8 cellular contexts compared by ENCODE assay signal in the genomic region with DNA sequence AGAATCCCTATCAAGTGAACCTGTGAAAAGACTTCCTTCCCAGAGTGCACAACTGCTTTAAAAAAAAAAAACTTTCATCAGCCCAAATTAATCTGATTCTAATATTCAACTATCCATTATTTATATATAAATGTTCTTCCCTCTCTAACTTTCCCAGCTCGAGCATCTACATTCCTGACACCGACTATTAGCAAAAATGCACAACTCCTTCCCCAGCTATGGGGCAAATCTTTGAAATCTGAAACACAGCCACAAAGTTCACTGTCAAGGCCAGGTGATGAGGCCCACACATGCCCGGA. TPM values are rescaled to one million over a fixed set of nuclear protein-coding genes. Genes with fewer than 3 reads are reported as not detected.
DNase-seq lines count a peak whose midpoint lies in the region; ATAC-seq and TF ChIP-seq lines count a peak whose summit lies in the region.

No MANE protein-coding gene starts in this region.

- H3K27ac ChIP-seq in HUES64 (ENCODE audit: low read depth, low read length): no peak overlapping the region; the same call in 1 of the 2 replicates

- DNase-seq in AG09309 (ENCODE audit: low read depth): no peak
- no peak for DNase-seq in central memory CD8-positive, alpha-beta T cell (ENCODE audit: low spot score in 2 of 2)
- DNase-seq in naive B cell: no peak
- DNase-seq in GM19238 (ENCODE audit: insufficient read length, low spot score): no peak

- H3K9me3 Mint-ChIP-seq in central memory CD8-positive, alpha-beta T cell: no peaks in the 10 kb centered on the region
- no peaks in the 10 kb centered on the region for H3K9me3 Mint-ChIP-seq in naive B cell

- H3K9ac ChIP-seq in HUES64 (ENCODE audit: low read depth, low read length): peak overlapping the region; percentile 71

- H3K4me3 Mint-ChIP-seq in central memory CD8-positive, alpha-beta T cell: peak overlapping the region; percentile 98
- H3K4me3 Mint-ChIP-seq in naive B cell: peak overlapping the region; percentile 96 to 99 (median 98)

- no peaks in the 10 kb centered on the region for H3K27me3 Mint-ChIP-seq in central memory CD8-positive, alpha-beta T cell
- H3K27me3 Mint-ChIP-seq in naive B cell: no peaks in the 10 kb centered on the region

- peak overlapping the region; percentile 97 for H3K27ac Mint-ChIP-seq in central memory CD8-positive, alpha-beta T cell (ENCODE audit: low read depth)
- H3K27ac Mint-ChIP-seq in naive B cell: peak overlapping the region; percentile 96 to 98 (median 98)

- H3K36me3 ChIP-seq in HUES64 (ENCODE audit: insufficient read depth, low read length): no peaks in the 10 kb centered on the region

- WGBS in HUES64: 11% methylated on average over 3 of the region's 3 CpGs

- no peak for ATAC-seq in central memory CD8-positive, alpha-beta T cell (replicated peaks; ENCODE audit: extremely low read depth, poor library complexity, severe bottlenecking)
- ATAC-seq in naive B cell (ENCODE audit: low read depth in 2 of 2) (no peak), GM18520 (IDR thresholded peaks at IDR 0.05; ENCODE audit: unreplicated experiment) (no peak), GM19452 (IDR thresholded peaks at IDR 0.05; ENCODE audit: unreplicated experiment) (no peak), GM19328 (IDR thresholded peaks at IDR 0.05; ENCODE audit: unreplicated experiment) (no peak)

- H3K9me3 ChIP-seq in HUES64 (ENCODE audit: insufficient read depth, low read depth, low read length): no peaks in the 10 kb centered on the region

- TF ChIP-seq CTCF in AG09309 (IDR thresholded peaks at IDR 0.05; ENCODE audit: control insufficient read depth, insufficient read depth, low read depth, low read length, missing control alignments): no peak

- peaks cover 20% of the 10 kb centered on the region for H3K4me1 ChIP-seq in HUES64 (ENCODE audit: insufficient read depth, low read length)

- peaks cover 26% of the 10 kb centered on the region for H3K36me3 Mint-ChIP-seq in central memory CD8-positive, alpha-beta T cell (ENCODE audit: insufficient read depth)
- H3K36me3 Mint-ChIP-seq in naive B cell: no peaks in the 10 kb centered on the region

- H3K4me1 Mint-ChIP-seq in central memory CD8-positive, alpha-beta T cell: peaks cover 45% of the 10 kb centered on the region
- peaks cover 40 to 55% (median 47%) of the 10 kb centered on the region in 3 donors for H3K4me1 Mint-ChIP-seq in naive B cell

- no peaks in the 10 kb centered on the region for H3K27me3 ChIP-seq in HUES64 (ENCODE audit: insufficient read depth, low read length)

- H3K4me3 ChIP-seq in AG09309 (ENCODE audit: control insufficient read depth, low read depth, low read length): peak overlapping the region; percentile 68
- peak overlapping the region; percentile 84 for H3K4me3 ChIP-seq in HUES64 (ENCODE audit: low read length)

RNA-seq across cellular contexts. Expression of a gene that starts 2.3 kb away (rescaled TPM):
- 21.8 TPM for polyA plus RNA-seq in HUES64 (2013, experiment 1 of 2)
- polyA plus RNA-seq in HUES64 (2013, experiment 2 of 2): 26.5 TPM
- 10 to 100 TPM in 5 of 6 donors, under 1 TPM in 1; 0.28 to 19.0 (median 12.3) TPM for polyA plus RNA-seq in naive B cell (ENCODE audit: low read depth in 6 of 6)
